ENCODE assay signal across 8 cellular contexts in the genomic region with DNA sequence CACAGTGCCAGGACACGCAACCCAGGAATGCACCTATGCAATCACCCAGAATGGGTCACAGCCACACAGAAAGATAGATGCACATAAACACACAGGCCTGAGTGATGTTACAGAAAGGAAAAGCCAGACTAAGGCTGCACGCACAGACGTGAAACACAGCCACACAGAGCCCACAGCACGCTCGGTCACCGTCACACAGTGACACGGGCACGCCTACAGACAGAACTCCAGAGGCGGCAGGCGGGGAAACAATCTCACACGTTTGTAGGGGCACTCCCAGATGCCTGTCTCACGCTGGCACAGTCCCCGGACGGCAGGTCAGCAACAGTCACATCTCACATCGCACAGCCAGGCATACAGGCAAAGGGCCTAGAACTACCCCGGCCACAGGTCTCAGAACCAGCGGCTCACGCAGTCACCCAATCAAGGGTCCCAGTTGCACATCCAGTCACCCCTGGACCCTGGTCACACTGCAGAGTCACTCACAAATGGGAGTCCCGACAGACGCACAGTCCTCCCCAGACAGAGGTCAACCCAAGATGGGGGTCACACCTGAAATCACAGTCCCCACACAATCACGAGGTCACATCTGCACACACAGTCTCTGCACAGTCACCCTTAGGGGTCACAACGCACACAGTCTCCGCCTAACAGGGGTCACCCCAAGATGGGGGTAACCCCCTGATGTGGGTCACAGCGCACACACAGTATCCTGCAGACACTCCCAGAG. TPM values are rescaled to one million over a fixed set of nuclear protein-coding genes. Genes with fewer than 3 reads are reported as not detected.
A peak's percentile ranks its signal among the peaks of the same experiment; 100 is the strongest.
DNase-seq lines count a peak whose midpoint lies in the region; ATAC-seq and TF ChIP-seq lines count a peak whose summit lies in the region.

No MANE protein-coding gene starts in this region.

- peak overlapping the region; percentile 96 for H3K4me3 Mint-ChIP-seq in activated T-helper 17 cell treated with anti-CD3 and anti-CD28 coated beads, Interleukin-2, amount 50 U/mL, for 72 hours

- H3K27ac Mint-ChIP-seq in activated T-helper 17 cell treated with anti-CD3 and anti-CD28 coated beads, Interleukin-2, amount 50 U/mL, for 72 hours = peak overlapping the region; percentile 99

- intact Hi-C loops in PC-3 (cut with micrococcal nuclease) = loop anchor here (5.0 kb wide), 2 partner anchors 124 to 294 kb away; a partner anchor contains a TSS
- intact Hi-C loops in transverse colon (cut with DNase I; ENCODE audit: low total_unique reads) = loop anchor here (5.0 to 10.0 kb wide), 3 partner anchors 52 to 301 kb away; a partner anchor contains a TSS

- TF ChIP-seq CTCF in PC-3 (conservative IDR thresholded peaks at IDR 0.05; ENCODE audit: low read depth, low read length) (no peak), fibroblast of the aortic adventitia (IDR thresholded peaks at IDR 0.05; ENCODE audit: insufficient read depth, low read length) (no peak), transverse colon (IDR thresholded peaks at IDR 0.05) (peak in 1 of 5 experiments; percentile 10)

- no peak for TF ChIP-seq EP300 in transverse colon (IDR thresholded peaks at IDR 0.05; ENCODE audit: low read depth)

- 0 to 15% methylated on average over 2 to 24 of the region's 24 CpGs for WGBS in transverse colon (ENCODE audit: low coverage in 1 of 2), 2 donors

- H3K9me3 Mint-ChIP-seq in activated T-helper 17 cell treated with anti-CD3 and anti-CD28 coated beads, Interleukin-2, amount 50 U/mL, for 72 hours = no peaks in the 10 kb centered on the region

- H3F3A ChIP-seq in PC-3 (ENCODE audit: low read length, unreplicated experiment) = peaks cover 15% of the 10 kb centered on the region

- in situ Hi-C loops in transverse colon (cut with MboI; ENCODE audit: low pct_ligation_motif_present in 1 of 4, low pct_unique_long_range_greater_than_20kb in 1 of 4, low sequenced_read_pairs in 3 of 4) = no loop called here

- H3K4me1 ChIP-seq in PC-3 (ENCODE audit: insufficient read depth, low read length) (peaks cover 29% of the 10 kb centered on the region), transverse colon (peaks cover 8 to 64% (median 42%) of the 10 kb centered on the region in 4 donors)

- H4K20me1 ChIP-seq in PC-3 (ENCODE audit: low read length) = peaks cover 7% of the 10 kb centered on the region; the same call in 1 of the 2 replicates

- no peaks in the 10 kb centered on the region for H3K27me3 ChIP-seq in PC-3 (ENCODE audit: low read length)
- H3K27me3 ChIP-seq in transverse colon = no peaks in the 10 kb centered on the region

- peak overlapping the region; percentile 94 for H3K4me2 ChIP-seq in PC-3 (ENCODE audit: low read length)

- H3K27ac ChIP-seq in PC-3 (ENCODE audit: low read length) (peak overlapping the region; percentile 88), transverse colon (peak overlapping the region; percentile 87 to 94 (median 93))

- H3K9ac ChIP-seq in PC-3 (ENCODE audit: low read length) = peak overlapping the region; percentile 89

- DNase-seq in PC-3 = peak; percentile 72
- peak; percentile 89 for DNase-seq in fibroblast of the aortic adventitia (ENCODE audit: low read depth)
- peak; percentile 41 for DNase-seq in occipital lobe (lab: John Stamatoyannopoulos, UW)
- peak; percentile 81 for DNase-seq in transverse colon
- no peak for DNase-seq in NCI-H1694 treated with DMSO at 0.1 percent for 48 hours (lab: John Stamatoyannopoulos, UW)

- H3K4me3 ChIP-seq in PC-3 (ENCODE audit: low read length) = peak overlapping the region; percentile 82
- peak overlapping the region; percentile 100 for H3K4me3 ChIP-seq in fibroblast of the aortic adventitia (ENCODE audit: low read depth, low read length)
- H3K4me3 ChIP-seq in transverse colon = peak overlapping the region; percentile 62 to 85 (median 68)

- H3K4me1 Mint-ChIP-seq in activated T-helper 17 cell treated with anti-CD3 and anti-CD28 coated beads, Interleukin-2, amount 50 U/mL, for 72 hours = peaks cover 34% of the 10 kb centered on the region

- peaks cover 55% of the 10 kb centered on the region for H3K36me3 Mint-ChIP-seq in activated T-helper 17 cell treated with anti-CD3 and anti-CD28 coated beads, Interleukin-2, amount 50 U/mL, for 72 hours (ENCODE audit: low read depth)

- H2AFZ ChIP-seq in PC-3 (ENCODE audit: low read length) = no peak overlapping the region

- peaks cover 54% of the 10 kb centered on the region for H3K79me2 ChIP-seq in PC-3 (ENCODE audit: low read length)

- TF ChIP-seq POLR2A in transverse colon (IDR thresholded peaks at IDR 0.05) = peak; percentile 74

- ATAC-seq in GM18498 (IDR thresholded peaks at IDR 0.05; ENCODE audit: unreplicated experiment) (peak; percentile 40), HG02642 (IDR thresholded peaks at IDR 0.05; ENCODE audit: poor library complexity, unreplicated experiment) (peak; percentile 27), PC-3 (peak; percentile 59)
- ATAC-seq in activated T-helper 17 cell treated with anti-CD3 and anti-CD28 coated beads, Interleukin-2, amount 50 U/mL, for 72 hours (replicated peaks) = peak; percentile 73

- H3K9me3 ChIP-seq in PC-3 (ENCODE audit: low read length) = no peaks in the 10 kb centered on the region
- H3K9me3 ChIP-seq in transverse colon = no peaks in the 10 kb centered on the region

- no peaks in the 10 kb centered on the region for H3K9me2 ChIP-seq in PC-3 (replicated peaks; ENCODE audit: low read length)

- POLR2A ChIA-PET in PC-3 (lab: Charles Lee; ENCODE audit: unreplicated experiment) = no interaction called here

- H3K27me3 Mint-ChIP-seq in activated T-helper 17 cell treated with anti-CD3 and anti-CD28 coated beads, Interleukin-2, amount 50 U/mL, for 72 hours = no peaks in the 10 kb centered on the region

- H3K36me3 ChIP-seq in PC-3 (ENCODE audit: low read depth, low read length) = peaks cover 13% of the 10 kb centered on the region
- no peaks in the 10 kb centered on the region for H3K36me3 ChIP-seq in transverse colon

- CTCF ChIA-PET in PC-3 (lab: Charles Lee) = interaction anchor here (0.9 kb wide), 1 partner anchor 94 kb away, joined by 3 read pairs; no protein-coding TSS in a partner anchor

- BruUV-seq in PC-3 (replicated peaks; lab: Mats Ljungman, UMichigan) = TSS peak; percentile 76

RNA-seq across cellular contexts. Expression of a gene that starts 0.8 kb away (rescaled TPM):
- total RNA-seq in PC-3 (2014; rRNA removed) (17.2 and 24.2 TPM in 2 replicates), fibroblast of the aortic adventitia (ENCODE audit: low replicate concordance) (8.7 and 31.6 TPM in 2 replicates), occipital lobe (7.5 TPM), transverse colon (10 to 100 TPM; 15.0 to 39.0 (median 18.9) TPM)
- total RNA-seq in activated T-helper 17 cell treated with anti-CD3 and anti-CD28 coated beads, Interleukin-2, amount 50 U/mL, for 72 hours = 10 to 100 TPM; 60.8 to 95.4 TPM

RNA-seq across cellular contexts. Expression of a gene that starts 23.3 kb away (rescaled TPM):
- total RNA-seq in PC-3 (2014; rRNA removed) = not detected in 2 replicates
- total RNA-seq in activated T-helper 17 cell treated with anti-CD3 and anti-CD28 coated beads, Interleukin-2, amount 50 U/mL, for 72 hours = not detected
- not detected in 2 replicates for total RNA-seq in fibroblast of the aortic adventitia (ENCODE audit: low replicate concordance)
- total RNA-seq in occipital lobe = not detected
- total RNA-seq in transverse colon = 1 to 10 TPM in 3 of 4 donors, not detected in 1; 3.7 to 7.1 (median 4.4) TPM
